Comparison of ENCODE assay signal across 8 cellular contexts in genomic region chr15:53978248-53978906, GRCh38.
A peak's percentile ranks its signal among the peaks of the same experiment; 100 is the strongest.
DNase-seq lines count a peak whose midpoint lies in the region; ATAC-seq and TF ChIP-seq lines count a peak whose summit lies in the region.

UNC13C (plus strand) TSS chr15:53978441; CDS start chr15:54012904, 34,463 bp downstream.

- DNase-seq in LNCaP clone FGC (ENCODE audit: low read depth) (no peak), inferior parietal cortex (ENCODE audit: extremely low spot score) (peak; percentile 38), HPDE6-E6E7 (ENCODE audit: extremely low spot score) (no peak), CD1c-positive myeloid dendritic cell (ENCODE audit: extremely low spot score) (no peak)
- DNase-seq in stimulated activated effector memory CD8-positive, alpha-beta T cell treated with anti-CD3 and anti-CD28 coated beads, Interleukin-12 subunit alpha, Interleukin-12 subunit beta, amount 100 ng/mL, for 72 hours (ENCODE audit: low spot score in 2 of 2), result no peak

- peak; percentile 26 for ATAC-seq in stimulated activated effector memory CD8-positive, alpha-beta T cell treated with anti-CD3 and anti-CD28 coated beads, Interleukin-12 subunit alpha, Interleukin-12 subunit beta, amount 100 ng/mL, for 72 hours
- ATAC-seq in GM21526 (IDR thresholded peaks at IDR 0.05; ENCODE audit: low FRiP score, unreplicated experiment) (no peak), GM19023 (IDR thresholded peaks at IDR 0.05; ENCODE audit: unreplicated experiment) (no peak)

- no peak within 1 kb of the TSS for H3K27ac Mint-ChIP-seq in stimulated activated effector memory CD8-positive, alpha-beta T cell treated with anti-CD3 and anti-CD28 coated beads, Interleukin-12 subunit alpha, Interleukin-12 subunit beta, amount 100 ng/mL, for 72 hours

- 0 out of 2 replicates have a peak within 1 kb of the TSS, but pooled peaks have one; percentile 6 for H3K4me3 ChIP-seq in LNCaP clone FGC (ENCODE audit: low read depth, low read length)

- no peaks in the 10 kb centered on the region for H3K4me1 Mint-ChIP-seq in stimulated activated effector memory CD8-positive, alpha-beta T cell treated with anti-CD3 and anti-CD28 coated beads, Interleukin-12 subunit alpha, Interleukin-12 subunit beta, amount 100 ng/mL, for 72 hours

- 0 out of 2 replicates have a peak, but pooled peaks have one; percentile 9 for TF ChIP-seq CTCF in LNCaP clone FGC (IDR thresholded peaks at IDR 0.05; ENCODE audit: control insufficient read depth, extremely low read depth, insufficient read depth)

- H3K27ac ChIP-seq in angular gyrus (ENCODE audit: low read depth, low read length), result peak within 1 kb of the TSS; percentile 72

- H3K36me3 Mint-ChIP-seq in stimulated activated effector memory CD8-positive, alpha-beta T cell treated with anti-CD3 and anti-CD28 coated beads, Interleukin-12 subunit alpha, Interleukin-12 subunit beta, amount 100 ng/mL, for 72 hours, result no peaks in the 10 kb centered on the region

- H3K9me3 Mint-ChIP-seq in stimulated activated effector memory CD8-positive, alpha-beta T cell treated with anti-CD3 and anti-CD28 coated beads, Interleukin-12 subunit alpha, Interleukin-12 subunit beta, amount 100 ng/mL, for 72 hours, result no peaks in the 10 kb centered on the region

- no peak within 1 kb of the TSS for H3K4me3 Mint-ChIP-seq in stimulated activated effector memory CD8-positive, alpha-beta T cell treated with anti-CD3 and anti-CD28 coated beads, Interleukin-12 subunit alpha, Interleukin-12 subunit beta, amount 100 ng/mL, for 72 hours
